11 cellular contexts compared by ENCODE assay signal in the genomic region with DNA sequence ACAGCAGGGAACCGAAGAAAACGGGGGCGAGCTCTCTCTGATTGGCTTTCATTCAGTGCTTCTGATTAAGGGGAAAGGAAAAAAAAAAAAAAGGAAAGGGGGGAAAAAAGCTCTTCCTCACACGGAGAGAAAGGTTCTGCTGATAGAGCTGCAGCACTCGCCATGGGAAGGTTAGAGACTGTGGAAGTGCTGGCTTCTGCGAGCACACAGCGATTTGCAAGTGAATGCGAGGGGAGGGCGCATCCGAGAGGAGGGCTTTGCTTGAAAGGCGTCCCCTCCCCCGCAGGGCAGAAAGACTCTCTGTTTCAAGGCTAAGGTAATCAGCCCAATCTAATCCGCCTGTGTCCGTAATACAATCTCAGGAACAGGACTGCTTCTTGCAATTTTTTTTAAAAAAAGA. TPM values are rescaled to one million over a fixed set of nuclear protein-coding genes. Genes with fewer than 3 reads are reported as not detected.
DNase-seq lines count a peak whose midpoint lies in the region; ATAC-seq and TF ChIP-seq lines count a peak whose summit lies in the region.
"Had no signal": no experiment of that assay in that cellular context is flagged by ENCODE, and none has a peak within 500 bp of the region (broad histone marks: within the 10 kb centered on the region; RNA-seq: fewer than 3 reads in every experiment).

TSS of gene CDH10 (minus strand) at position 222 of the 400 bp plus-strand sequence. CDS start 51,488 bp downstream, outside the sequence.

- H3K27ac ChIP-seq in 22Rv1 = peak within 1 kb of the TSS; percentile 15; the same call in 1 of the 2 replicates

- no peak for TF ChIP-seq CTCF in 22Rv1 (IDR thresholded peaks at IDR 0.05)

- peak within 1 kb of the TSS; percentile 51 for H3K4me3 ChIP-seq in MG63

- ATAC-seq in GM21360 (IDR thresholded peaks at IDR 0.05; ENCODE audit: unreplicated experiment) (no peak), GM18502 (IDR thresholded peaks at IDR 0.05; ENCODE audit: poor library complexity, unreplicated experiment) (no peak)
- ATAC-seq: CD8-positive, alpha-beta T cell; stimulated activated effector memory CD8-positive, alpha-beta T cell treated with anti-CD3 and anti-CD28 coated beads, Interleukin-12 subunit alpha, Interleukin-12 subunit beta, amount 100 ng/mL, for 72 hours had no signal

- no peaks in the 10 kb centered on the region for H3K27me3 ChIP-seq in MG63

- H3K9me3 ChIP-seq in MG63 = no peaks in the 10 kb centered on the region

- DNase-seq in MG63 (peak; percentile 73), astrocyte of the hippocampus (ENCODE audit: low read depth, low spot score) (peak; percentile 82), inferior parietal cortex (ENCODE audit: extremely low spot score) (peak; percentile 69), EL (no peak), GM19238 (ENCODE audit: insufficient read length, low spot score) (no peak)
- DNase-seq: activated naive CD4-positive, alpha-beta T cell; CD8-positive, alpha-beta T cell had no signal

- H3K36me3 ChIP-seq in MG63 = no peaks in the 10 kb centered on the region

RNA-seq across cellular contexts. Expression of gene CDH10, which starts in this region (rescaled TPM):
- total RNA-seq in MG63 (2014; rRNA removed; shearing (Covaris generic); ENCODE audit: low replicate concordance) = 0.89 and 1.6 TPM in 2 replicates
- total RNA-seq: CD8-positive, alpha-beta T cell had no signal

Comparison
In these comparisons a context has a peak if more than half of its experiments do, and no peak if none do; other contexts are left out.
1. DNase-seq: peak in MG63 (single experiment), astrocyte of the hippocampus (single experiment) and inferior parietal cortex (single experiment); none in EL (single experiment) and GM19238 (single experiment).